In the genomic region with DNA sequence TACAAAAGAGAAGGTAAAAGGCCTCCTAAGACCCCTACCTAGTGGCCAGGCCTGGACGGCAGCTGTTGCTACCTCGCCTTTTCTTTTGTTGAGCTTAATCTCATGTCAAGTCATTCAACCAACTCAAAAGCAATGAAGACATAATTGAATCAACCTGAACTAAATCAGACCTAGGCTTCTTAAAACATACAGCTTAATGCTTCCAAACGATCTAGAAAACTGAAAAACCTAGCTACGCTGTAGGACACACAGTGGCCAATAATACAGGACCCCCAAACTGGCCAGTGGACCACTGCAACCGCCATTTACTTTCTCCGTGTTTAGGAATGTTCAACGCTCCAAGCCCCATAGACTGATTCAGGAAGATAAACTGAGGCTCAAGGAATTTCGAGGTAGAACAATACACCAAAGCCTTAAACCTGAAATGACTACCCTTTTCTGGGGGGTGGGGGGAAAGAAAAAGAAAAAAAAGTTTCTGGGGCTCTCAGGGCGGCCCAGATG, we compare ENCODE assay signal across 8 cellular contexts. TPM values are rescaled to one million over a fixed set of nuclear protein-coding genes. Genes with fewer than 3 reads are reported as not detected.
DNase-seq lines count a peak whose midpoint lies in the region; ATAC-seq and TF ChIP-seq lines count a peak whose summit lies in the region.
"Not testable (repeated sequence)": the region's sequence is repeated elsewhere in the genome, so short reads cannot be mapped to it uniquely, and the experiment has no call there.

No MANE protein-coding gene starts in this region.

- peak overlapping the region; percentile 93 for H3K27ac ChIP-seq in HL-60 (replicated peaks)
- H3K27ac ChIP-seq in SJCRH30, result peak overlapping the region; percentile 96
- H3K27ac ChIP-seq in iPS-18a (ENCODE audit: low read length), result peak overlapping the region; percentile 88

- H3K4me1 ChIP-seq in SJCRH30, result peaks cover 14% of the 10 kb centered on the region
- H3K4me1 ChIP-seq in iPS-18a (ENCODE audit: control insufficient read depth, low read depth, low read length), result peaks cover 42% of the 10 kb centered on the region

- not testable (repeated sequence) for H3K9me3 Mint-ChIP-seq in activated naive CD4-positive, alpha-beta T cell treated with anti-CD3 and anti-CD28 coated beads, Interleukin-2, amount 10 ng/mL, durations not matched to agents 7 days and 5 days; effector memory CD8-positive, alpha-beta T cell; naive thymus-derived CD8-positive, alpha-beta T cell; stimulated activated naive B cell treated with anti-CD40 and anti-IgM and Interleukin-4, amounts not matched to agents 10 μg/mL and 1 μg/mL and 100 μg/mL, for 72 hours

- H3K4me3 ChIP-seq in BJ (ENCODE audit: low read depth, low read length) (peak overlapping the region; percentile 83), HL-60 (replicated peaks; ENCODE audit: insufficient read depth, low read length) (peak overlapping the region; percentile 53), SJCRH30 (peak overlapping the region; percentile 99), iPS-18a (ENCODE audit: low read length) (peak overlapping the region; percentile 81)

- ATAC-seq in effector memory CD8-positive, alpha-beta T cell (replicated peaks); stimulated activated naive B cell treated with anti-CD40 and anti-IgM and Interleukin-4, amounts not matched to agents 10 μg/mL and 1 μg/mL and 100 μg/mL, for 72 hours (replicated peaks): not testable (repeated sequence)
- peak in 1 of 2 donors; percentile 2 for ATAC-seq in naive thymus-derived CD8-positive, alpha-beta T cell

- H3K9ac ChIP-seq in iPS-18a (ENCODE audit: low read length), result peak overlapping the region; percentile 86

- peaks cover 39% of the 10 kb centered on the region for H3K36me3 Mint-ChIP-seq in activated naive CD4-positive, alpha-beta T cell treated with anti-CD3 and anti-CD28 coated beads, Interleukin-2, amount 10 ng/mL, durations not matched to agents 7 days and 5 days
- H3K36me3 Mint-ChIP-seq in effector memory CD8-positive, alpha-beta T cell (ENCODE audit: insufficient read depth), result peaks cover 22% of the 10 kb centered on the region
- not testable (repeated sequence) for H3K36me3 Mint-ChIP-seq in naive thymus-derived CD8-positive, alpha-beta T cell
- peaks cover 20 to 32% of the 10 kb centered on the region in 2 donors for H3K36me3 Mint-ChIP-seq in stimulated activated naive B cell treated with anti-CD40 and anti-IgM and Interleukin-4, amounts not matched to agents 10 μg/mL and 1 μg/mL and 100 μg/mL, for 72 hours

- TF ChIP-seq CTCF in BJ (IDR thresholded peaks at IDR 0.05; ENCODE audit: insufficient read depth, low read depth, low read length); HL-60 (IDR thresholded peaks at IDR 0.05; ENCODE audit: insufficient read depth, low read length): not testable (repeated sequence)

- DNase-seq in BJ (ENCODE audit: low read depth); HL-60 (ENCODE audit: low read depth in 1 of 2, low spot score in 1 of 2); activated naive CD4-positive, alpha-beta T cell treated with anti-CD3 and anti-CD28 coated beads, Interleukin-2, amount 10 ng/mL, durations not matched to agents 7 days and 5 days; effector memory CD8-positive, alpha-beta T cell; stimulated activated naive B cell treated with anti-CD40 and anti-IgM and Interleukin-4, amounts not matched to agents 10 μg/mL and 1 μg/mL and 100 μg/mL, for 72 hours: not testable (repeated sequence)
- peak; percentile 38 to 54 for DNase-seq in SJCRH30
- DNase-seq in naive thymus-derived CD8-positive, alpha-beta T cell, result peak in 3 of 10 donors; percentile 26 to 42 (median 36)

- POLR2A ChIA-PET in BJ (lab: Charles Lee), result not testable (repeated sequence)
- POLR2A ChIA-PET in naive thymus-derived CD8-positive, alpha-beta T cell (lab: Charles Lee), result interaction anchor here (0.6 to 8.0 kb wide), 13 partner anchors 10 to 281 kb away, joined by 3 to 88 read pairs (median 4); no protein-coding TSS in a partner anchor

- peak overlapping the region; percentile 99 for H3K4me3 Mint-ChIP-seq in activated naive CD4-positive, alpha-beta T cell treated with anti-CD3 and anti-CD28 coated beads, Interleukin-2, amount 10 ng/mL, durations not matched to agents 7 days and 5 days
- H3K4me3 Mint-ChIP-seq in effector memory CD8-positive, alpha-beta T cell, result peak overlapping the region; percentile 79 to 96
- peak overlapping the region; percentile 86 to 98 (median 98) for H3K4me3 Mint-ChIP-seq in naive thymus-derived CD8-positive, alpha-beta T cell
- peak overlapping the region; percentile 90 to 91 for H3K4me3 Mint-ChIP-seq in stimulated activated naive B cell treated with anti-CD40 and anti-IgM and Interleukin-4, amounts not matched to agents 10 μg/mL and 1 μg/mL and 100 μg/mL, for 72 hours

- H3K27me3 ChIP-seq in BJ (ENCODE audit: control insufficient read depth, insufficient read depth, low read length); HL-60 (ENCODE audit: insufficient read depth, poor library complexity, severe bottlenecking); SJCRH30; iPS-18a (ENCODE audit: control insufficient read depth, insufficient read depth, low read length): not testable (repeated sequence)

- not testable (repeated sequence) for H3K9me3 ChIP-seq in SJCRH30 (replicated peaks); iPS-18a (ENCODE audit: control insufficient read depth, low read depth, low read length)

- H3K27ac Mint-ChIP-seq in activated naive CD4-positive, alpha-beta T cell treated with anti-CD3 and anti-CD28 coated beads, Interleukin-2, amount 10 ng/mL, durations not matched to agents 7 days and 5 days, result peak overlapping the region; percentile 99
- H3K27ac Mint-ChIP-seq in effector memory CD8-positive, alpha-beta T cell, result peak overlapping the region; percentile 84 to 93
- H3K27ac Mint-ChIP-seq in naive thymus-derived CD8-positive, alpha-beta T cell, result peak overlapping the region; percentile 92 to 99 (median 98)
- peak overlapping the region; percentile 98 for H3K27ac Mint-ChIP-seq in stimulated activated naive B cell treated with anti-CD40 and anti-IgM and Interleukin-4, amounts not matched to agents 10 μg/mL and 1 μg/mL and 100 μg/mL, for 72 hours

- H3K36me3 ChIP-seq in BJ (ENCODE audit: control insufficient read depth, insufficient read depth, low read length); SJCRH30; iPS-18a (ENCODE audit: control insufficient read depth, low read depth, low read length): not testable (repeated sequence)

- CTCF ChIA-PET in BJ (lab: Yijun Ruan, JAX), result interaction anchor here (0.6 to 1.1 kb wide), 2 partner anchors 9 to 217 kb away, joined by 3 read pairs; no protein-coding TSS in a partner anchor
- CTCF ChIA-PET in activated naive CD4-positive, alpha-beta T cell treated with anti-CD3 and anti-CD28 coated beads, Interleukin-2, amount 10 ng/mL, durations not matched to agents 7 days and 5 days (lab: Charles Lee), result interaction anchor here (0.7 to 1.1 kb wide), 3 partner anchors 10 to 324 kb away, joined by 3 to 5 read pairs (median 3); no protein-coding TSS in a partner anchor

- not testable (repeated sequence) for H3K27me3 Mint-ChIP-seq in activated naive CD4-positive, alpha-beta T cell treated with anti-CD3 and anti-CD28 coated beads, Interleukin-2, amount 10 ng/mL, durations not matched to agents 7 days and 5 days; effector memory CD8-positive, alpha-beta T cell; naive thymus-derived CD8-positive, alpha-beta T cell; stimulated activated naive B cell treated with anti-CD40 and anti-IgM and Interleukin-4, amounts not matched to agents 10 μg/mL and 1 μg/mL and 100 μg/mL, for 72 hours

- peaks cover 39% of the 10 kb centered on the region for H3K4me1 Mint-ChIP-seq in activated naive CD4-positive, alpha-beta T cell treated with anti-CD3 and anti-CD28 coated beads, Interleukin-2, amount 10 ng/mL, durations not matched to agents 7 days and 5 days
- peaks cover 21 to 49% of the 10 kb centered on the region in 2 donors for H3K4me1 Mint-ChIP-seq in effector memory CD8-positive, alpha-beta T cell (ENCODE audit: low read depth in 2 of 2)
- peaks cover 20 to 61% (median 47%) of the 10 kb centered on the region in 4 donors for H3K4me1 Mint-ChIP-seq in naive thymus-derived CD8-positive, alpha-beta T cell
- H3K4me1 Mint-ChIP-seq in stimulated activated naive B cell treated with anti-CD40 and anti-IgM and Interleukin-4, amounts not matched to agents 10 μg/mL and 1 μg/mL and 100 μg/mL, for 72 hours, result peaks cover 10 to 35% of the 10 kb centered on the region in 2 donors

RNA-seq across cellular contexts. Expression of a gene that starts 1.6 kb away (rescaled TPM):
- 9.4 and 13.6 TPM in 2 replicates for polyA plus RNA-seq in BJ (2011; rRNA removed)
- 24.9 and 34.5 TPM in 2 replicates for polyA minus RNA-seq in BJ (2011; rRNA and poly(A)+ RNA removed)
- 37.6 and 42.8 TPM in 2 replicates for total RNA-seq in SJCRH30 (2014; rRNA removed; shearing (Covaris generic))
- total RNA-seq in naive thymus-derived CD8-positive, alpha-beta T cell, result 100 to 1,000 TPM; 100 to 101 TPM
- polyA plus RNA-seq in naive thymus-derived CD8-positive, alpha-beta T cell, result 10 to 100 TPM; 21.5 to 34.2 (median 25.3) TPM
